Comparison of ENCODE assay signal across 15 cellular contexts in the genomic region with DNA sequence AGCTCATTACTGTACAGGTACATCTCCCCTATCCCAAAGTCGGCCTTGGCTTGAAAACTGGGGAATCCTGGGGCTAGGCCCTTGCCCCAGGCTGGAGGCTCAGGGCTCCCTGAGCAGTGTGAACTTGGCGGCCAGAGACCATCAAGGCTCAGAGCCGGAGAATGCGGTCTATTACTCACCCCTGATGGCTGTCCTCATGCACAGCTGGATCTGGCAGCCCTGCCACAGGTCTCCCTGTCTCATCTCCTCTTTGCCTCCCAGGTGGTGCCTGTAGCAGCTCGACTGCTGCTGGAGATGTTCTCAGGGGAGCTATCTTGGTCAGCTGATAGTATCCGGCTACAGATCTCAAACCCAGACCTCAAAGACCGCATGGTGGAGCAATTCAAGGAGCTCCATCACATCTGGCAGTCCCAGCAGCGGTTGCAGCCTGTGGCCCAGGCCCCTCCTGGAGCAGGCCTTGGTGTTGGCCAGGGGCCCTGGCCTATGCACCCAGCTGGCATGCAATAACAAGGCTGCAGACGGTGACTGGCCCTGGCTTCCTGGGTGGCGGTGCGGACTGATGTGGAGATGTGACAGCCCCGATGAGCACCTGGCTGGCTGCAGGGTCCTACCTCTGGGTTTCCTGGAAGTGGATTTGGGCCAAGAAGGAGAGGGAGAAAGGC. TPM values are rescaled to one million over a fixed set of nuclear protein-coding genes. Genes with fewer than 3 reads are reported as not detected.
DNase-seq lines count a peak whose midpoint lies in the region; ATAC-seq, FAIRE-seq and TF ChIP-seq lines count a peak whose summit lies in the region.
"Had no signal": no experiment of that assay in that cellular context is flagged by ENCODE, and none has a peak within 500 bp of the region (broad histone marks: within the 10 kb centered on the region; RNA-seq: fewer than 3 reads in every experiment).

No MANE protein-coding gene starts in this region.

- no peaks in the 10 kb centered on the region for H3K9me3 Mint-ChIP-seq in activated T-helper 2 cell treated with anti-CD3 and anti-CD28 coated beads, Interferon-gamma antibody, Interleukin-2, Interleukin-4, amounts not matched to agents 10 μg/mL and 5 μg/mL and 100 μg/mL, durations not matched to agents 14 hours and 24 hours and 36 hours
- H3K9me3 Mint-ChIP-seq: CD8-positive, alpha-beta memory T cell had no signal

- 56 to 65% (median 63%) methylated on average over 12 of the region's 12 CpGs for WGBS in psoas muscle, 3 donors

- H3K27ac ChIP-seq in caudate nucleus (ENCODE audit: low read depth, low read length) (peak overlapping the region; percentile 13), psoas muscle (no peak overlapping the region)

- intact Hi-C loops in psoas muscle (cut with DNase I), result no loop called here
- intact Hi-C loops in activated T-helper 2 cell treated with anti-CD3 and anti-CD28 coated beads, Interferon-gamma antibody, Interleukin-2, Interleukin-4, amounts not matched to agents 10 μg/mL and 5 μg/mL and 100 μg/mL, durations not matched to agents 14 hours and 24 hours and 36 hours (cut with micrococcal nuclease), result no loop called here

- peaks cover 0 to 5% (median 2%) of the 10 kb centered on the region in 3 donors for H3K27me3 ChIP-seq in psoas muscle (ENCODE audit: insufficient read depth in 3 of 3, low read length in 2 of 3)

- no peaks in the 10 kb centered on the region for H3K27me3 Mint-ChIP-seq in activated T-helper 2 cell treated with anti-CD3 and anti-CD28 coated beads, Interferon-gamma antibody, Interleukin-2, Interleukin-4, amounts not matched to agents 10 μg/mL and 5 μg/mL and 100 μg/mL, durations not matched to agents 14 hours and 24 hours and 36 hours (ENCODE audit: low read depth)
- H3K27me3 Mint-ChIP-seq: activated naive CD8-positive, alpha-beta T cell; CD8-positive, alpha-beta memory T cell had no signal

- no peak overlapping the region for H3K4me3 Mint-ChIP-seq in activated T-helper 2 cell treated with anti-CD3 and anti-CD28 coated beads, Interferon-gamma antibody, Interleukin-2, Interleukin-4, amounts not matched to agents 10 μg/mL and 5 μg/mL and 100 μg/mL, durations not matched to agents 14 hours and 24 hours and 36 hours (ENCODE audit: low read depth)
- H3K4me3 Mint-ChIP-seq: activated naive CD8-positive, alpha-beta T cell; CD8-positive, alpha-beta memory T cell had no signal

- DNase-seq in GM12891 (ENCODE audit: insufficient read length, low spot score) (no peak), MV-4-11 (lab: John Stamatoyannopoulos, UW) (peak; percentile 94), caudate nucleus (lab: John Stamatoyannopoulos, UW) (no peak), psoas muscle (no peak), A172 (ENCODE audit: low spot score) (no peak), NCI-H748 (lab: John Stamatoyannopoulos, UW; ENCODE audit: unreplicated experiment) (no peak)
- no peak for DNase-seq in activated T-helper 2 cell treated with anti-CD3 and anti-CD28 coated beads, Interferon-gamma antibody, Interleukin-2, Interleukin-4, amounts not matched to agents 10 μg/mL and 5 μg/mL and 100 μg/mL, durations not matched to agents 14 hours and 24 hours and 36 hours (ENCODE audit: low spot score)
- DNase-seq: CD8-positive, alpha-beta memory T cell; NCI-H2171 treated with DMSO at 0.1 percent for 48 hours; NK-92 treated with Interleukin-12 subunit alpha and Interleukin-12 subunit beta, amount 100 ng/mL, for 24 hours; stimulated activated CD4-positive, alpha-beta T cell treated with anti-CD3 and anti-CD28 coated beads, Interleukin-4, amount 100 ng/mL, for 1 hour; stimulated activated naive CD4-positive, alpha-beta T cell had no signal

- H3K36me3 Mint-ChIP-seq in activated T-helper 2 cell treated with anti-CD3 and anti-CD28 coated beads, Interferon-gamma antibody, Interleukin-2, Interleukin-4, amounts not matched to agents 10 μg/mL and 5 μg/mL and 100 μg/mL, durations not matched to agents 14 hours and 24 hours and 36 hours (ENCODE audit: low read depth), result peaks cover 19% of the 10 kb centered on the region

- no peak for FAIRE-seq in GM12891 (lab: Jason Lieb, UNC)
- FAIRE-seq: endothelial cell of umbilical vein had no signal

- ATAC-seq in psoas muscle (peak in 3 of 4 donors; percentile 19 to 30 (median 28)), GM21381 (IDR thresholded peaks at IDR 0.05; ENCODE audit: unreplicated experiment) (no peak)

- H3K4me1 Mint-ChIP-seq in activated T-helper 2 cell treated with anti-CD3 and anti-CD28 coated beads, Interferon-gamma antibody, Interleukin-2, Interleukin-4, amounts not matched to agents 10 μg/mL and 5 μg/mL and 100 μg/mL, durations not matched to agents 14 hours and 24 hours and 36 hours (ENCODE audit: low read depth), result no peaks in the 10 kb centered on the region
- H3K4me1 Mint-ChIP-seq: CD8-positive, alpha-beta memory T cell had no signal

- no peak overlapping the region for H3K27ac Mint-ChIP-seq in activated T-helper 2 cell treated with anti-CD3 and anti-CD28 coated beads, Interferon-gamma antibody, Interleukin-2, Interleukin-4, amounts not matched to agents 10 μg/mL and 5 μg/mL and 100 μg/mL, durations not matched to agents 14 hours and 24 hours and 36 hours
- H3K27ac Mint-ChIP-seq: activated naive CD8-positive, alpha-beta T cell had no signal

- peaks cover 3 to 13% of the 10 kb centered on the region in 2 donors for H3K36me3 ChIP-seq in psoas muscle (ENCODE audit: insufficient read depth in 1 of 2, low read depth in 1 of 2)

- TF ChIP-seq POLR2A in GM12891 (IDR thresholded peaks at IDR 0.05; ENCODE audit: low read depth, low read length), result peak; percentile 17; the same call in 1 of the 2 replicates

- no peaks in the 10 kb centered on the region for H3K4me1 ChIP-seq in psoas muscle

- no peak for TF ChIP-seq CTCF in psoas muscle (IDR thresholded peaks at IDR 0.05)

- no peaks in the 10 kb centered on the region for H3K9me3 ChIP-seq in psoas muscle

- no peak overlapping the region for H3K4me3 ChIP-seq in psoas muscle

TF ChIP-seq in GM12891, 5 proteins besides CTCF, POLR2A, EP300 and RAD21:
- TF ChIP-seq POLR2AphosphoS5 (IDR thresholded peaks at IDR 0.05; ENCODE audit: low read depth, low read length), result peak; percentile 27; the same call in 1 of the 2 replicates
- no peak for TF ChIP-seq PAX5 (IDR thresholded peaks at IDR 0.05; ENCODE audit: insufficient read depth, low read length, severe bottlenecking)

RNA-seq across cellular contexts. Expression of a gene that starts 10.7 kb away (rescaled TPM):
- polyA plus RNA-seq in GM12891 (2012; ENCODE audit: low read depth, missing spikeins), result 66.9 TPM
- 1 to 10 TPM; 1.2 to 1.6 (median 1.3) TPM for total RNA-seq in psoas muscle
- polyA plus RNA-seq in psoas muscle, result under 1 TPM; 0.44 to 0.80 (median 0.78) TPM
- total RNA-seq in A172 (2014; rRNA removed; shearing (Covaris generic)), result 17.4 and 20.8 TPM in 2 replicates
- 25.0 and 26.0 TPM in 2 replicates for total RNA-seq in activated T-helper 2 cell treated with anti-CD3 and anti-CD28 coated beads, Interferon-gamma antibody, Interleukin-2, Interleukin-4, amounts not matched to agents 10 μg/mL and 5 μg/mL and 100 μg/mL, durations not matched to agents 14 hours and 24 hours and 36 hours

RNA-seq across cellular contexts. Expression of a gene that starts 37.9 kb away (rescaled TPM):
- polyA plus RNA-seq in GM12891 (2012; ENCODE audit: low read depth, missing spikeins), result 1.3 TPM
- under 1 TPM; 0.08 to 0.34 (median 0.23) TPM for total RNA-seq in psoas muscle
- under 1 TPM; 0.03 to 0.16 (median 0.12) TPM for polyA plus RNA-seq in psoas muscle
- 0.21 and 0.26 TPM in 2 replicates for total RNA-seq in A172 (2014; rRNA removed; shearing (Covaris generic))
- total RNA-seq in activated T-helper 2 cell treated with anti-CD3 and anti-CD28 coated beads, Interferon-gamma antibody, Interleukin-2, Interleukin-4, amounts not matched to agents 10 μg/mL and 5 μg/mL and 100 μg/mL, durations not matched to agents 14 hours and 24 hours and 36 hours, result not detected in 2 replicates
- total RNA-seq: endothelial cell of umbilical vein had no signal
- polyA plus RNA-seq: CD8-positive, alpha-beta memory T cell; endothelial cell of umbilical vein had no signal
